In genomic region chr19:944663-945241, GRCh38 we compare ENCODE assay signal across 1 cellular context.
TF ChIP-seq lines count a peak whose summit lies in the region.

No MANE protein-coding gene starts in this region.

TF ChIP-seq in IMR-90, 13 proteins besides CTCF, POLR2A, EP300 and RAD21 (continued from another document):
- TF ChIP-seq FOS (IDR thresholded peaks at IDR 0.05; ENCODE audit: low read depth, low read length): no peak
- TF ChIP-seq NFE2L2 (IDR thresholded peaks at IDR 0.05; ENCODE audit: low read depth, low read length): no peak
- TF ChIP-seq MAZ (IDR thresholded peaks at IDR 0.05; ENCODE audit: borderline replicate concordance, low read depth, low read length): no peak
- no peak for TF ChIP-seq ELK1 (IDR thresholded peaks at IDR 0.05; ENCODE audit: borderline replicate concordance, low read depth, low read length)
TF ChIP-seq in IMR-90: peak in this region for 0.
